In genomic region chr9:97852399-97853055, GRCh38 we compare ENCODE assay signal across 16 cellular contexts. TPM values are rescaled to one million over a fixed set of nuclear protein-coding genes. Genes with fewer than 3 reads are reported as not detected.
DNase-seq lines count a peak whose midpoint lies in the region; ATAC-seq and TF ChIP-seq lines count a peak whose summit lies in the region.
"Had no signal": no experiment of that assay in that cellular context is flagged by ENCODE, and none has a peak within 500 bp of the region (broad histone marks: within the 10 kb centered on the region; RNA-seq: fewer than 3 reads in every experiment).

No MANE protein-coding gene starts in this region.

- no peaks in the 10 kb centered on the region for H3K36me3 ChIP-seq in mesendoderm (ENCODE audit: control insufficient read depth, insufficient read depth, low read length)
- no peaks in the 10 kb centered on the region for H3K36me3 ChIP-seq in upper lobe of right lung
- no peaks in the 10 kb centered on the region for H3K36me3 ChIP-seq in aorta (ENCODE audit: control insufficient read depth in 1 of 2, insufficient read depth in 2 of 2, low read length in 1 of 2)
- H3K36me3 ChIP-seq: tibial artery had no signal

- no peak overlapping the region for H3K27ac Mint-ChIP-seq in activated naive CD8-positive, alpha-beta T cell
- H3K27ac Mint-ChIP-seq: dendritic cell treated with granulocyte-macrophage colony-stimulating factor and Interleukin-4, amounts not matched to agents 40 ng/mL and 50 ng/mL, for 4 days; nephron progenitor cell had no signal

- no peaks in the 10 kb centered on the region for H3K79me1 ChIP-seq in mesendoderm (ENCODE audit: low read length)

- intact Hi-C loops in cardiac septum (cut with DNase I) (no loop called here), Right ventricle myocardium superior (cut with DNase I) (no loop called here), upper lobe of right lung (cut with DNase I) (no loop called here), aorta (cut with DNase I) (no loop called here)

- H4K5ac ChIP-seq in mesendoderm (ENCODE audit: low read length) = no peak overlapping the region

- H3K36me3 Mint-ChIP-seq in activated naive CD8-positive, alpha-beta T cell = no peaks in the 10 kb centered on the region

- H3K9ac ChIP-seq in mesendoderm (ENCODE audit: low read length) = no peak overlapping the region

- no peak overlapping the region for H2AK5ac ChIP-seq in mesendoderm (ENCODE audit: low read length)

- H3K4me1 ChIP-seq in mesendoderm (ENCODE audit: control insufficient read depth, low read depth, low read length) (no peaks in the 10 kb centered on the region), upper lobe of right lung (peaks cover 10% of the 10 kb centered on the region), aorta (ENCODE audit: control insufficient read depth in 1 of 2, insufficient read depth in 2 of 2, low read length in 2 of 2) (no peaks in the 10 kb centered on the region)

- TF ChIP-seq CTCF in upper lobe of right lung (IDR thresholded peaks at IDR 0.05) = no peak

- H2BK15ac ChIP-seq in mesendoderm (replicated peaks; ENCODE audit: low read depth) = no peak overlapping the region

- no peak overlapping the region for H3K18ac ChIP-seq in mesendoderm (ENCODE audit: low read length)

- H3K27me3 ChIP-seq in mesendoderm (ENCODE audit: insufficient read depth, low read length, poor library complexity) = peaks cover 89% of the 10 kb centered on the region
- H3K27me3 ChIP-seq in upper lobe of right lung = peaks cover 100% of the 10 kb centered on the region
- peaks cover 0 to under 1% of the 10 kb centered on the region in 2 donors for H3K27me3 ChIP-seq in aorta (ENCODE audit: control insufficient read depth in 1 of 2, insufficient read depth in 2 of 2, low read length in 1 of 2)

- no peaks in the 10 kb centered on the region for H3K79me2 ChIP-seq in mesendoderm (ENCODE audit: control insufficient read depth, insufficient read depth, low read length)

- H4K8ac ChIP-seq in mesendoderm (ENCODE audit: low read depth, low read length) = no peak overlapping the region

- no peak overlapping the region for H2BK120ac ChIP-seq in mesendoderm (ENCODE audit: low read depth, low read length)

- no peaks in the 10 kb centered on the region for H3K9me3 Mint-ChIP-seq in activated naive CD8-positive, alpha-beta T cell (ENCODE audit: low read depth)
- H3K9me3 Mint-ChIP-seq: dendritic cell treated with granulocyte-macrophage colony-stimulating factor and Interleukin-4, amounts not matched to agents 40 ng/mL and 50 ng/mL, for 4 days; nephron progenitor cell had no signal

- no peak overlapping the region for H3K56ac ChIP-seq in mesendoderm (ENCODE audit: low read length)

- H3K27ac ChIP-seq in mesendoderm (ENCODE audit: low read depth, low read length) (no peak overlapping the region), upper lobe of right lung (no peak overlapping the region), aorta (ENCODE audit: low read depth in 1 of 2, low read length in 2 of 2) (no peak overlapping the region)
- H3K27ac ChIP-seq: C4-2B, tibial artery had no signal

- H3K4me2 ChIP-seq in mesendoderm (ENCODE audit: low read length) = peak overlapping the region; percentile 20

- H3K4me1 Mint-ChIP-seq in activated naive CD8-positive, alpha-beta T cell (ENCODE audit: low read depth) = peaks cover 26% of the 10 kb centered on the region

- peak; percentile 22 for DNase-seq in cardiac septum (ENCODE audit: low spot score)
- no peak for DNase-seq in Right ventricle myocardium superior
- DNase-seq in mesendoderm = no peak
- peak; percentile 63 for DNase-seq in upper lobe of right lung
- DNase-seq in aorta = no peak
- no peak for DNase-seq in HT-29 (ENCODE audit: low spot score)
- DNase-seq: activated gamma-delta T cell treated with Interleukin-2 at 50 U/mL for 16 hours; hippocampal formation; NCI-H1417 treated with DMSO at 0.1 percent for 48 hours; stimulated activated CD4-positive, alpha-beta T cell treated with anti-CD3 and anti-CD28 coated beads, Interleukin-4, amount 100 ng/mL, for 1 hour had no signal

- no peak overlapping the region for H2BK5ac ChIP-seq in mesendoderm (ENCODE audit: low read length)

- H3K23ac ChIP-seq in mesendoderm (ENCODE audit: low read length) = no peak overlapping the region

- no CpG with 5 or more reads among the region's 34 CpGs for WGBS in mesendoderm (ENCODE audit: extremely low coverage, insufficient coverage, low lambda C conversion rate)
- WGBS in aorta, 2 donors = 3 to 5% methylated on average over 34 of the region's 34 CpGs

- H3K4me3 ChIP-seq in mesendoderm (ENCODE audit: low read length) = no peak overlapping the region
- H3K4me3 ChIP-seq in upper lobe of right lung = peak overlapping the region; percentile 19
- H3K4me3 ChIP-seq in aorta (ENCODE audit: low read length in 2 of 2) = no peak overlapping the region

- ATAC-seq in Right ventricle myocardium superior (ENCODE audit: poor library complexity) (no peak), upper lobe of right lung (no peak), aorta (ENCODE audit: low FRiP score) (no peak), HG02642 (IDR thresholded peaks at IDR 0.05; ENCODE audit: poor library complexity, unreplicated experiment) (no peak)

- H3K4me3 Mint-ChIP-seq in activated naive CD8-positive, alpha-beta T cell = peak overlapping the region; percentile 59

- H3K4ac ChIP-seq in mesendoderm (ENCODE audit: low read depth, low read length) = no peak overlapping the region

- H3K9me3 ChIP-seq in upper lobe of right lung = no peaks in the 10 kb centered on the region
- H3K9me3 ChIP-seq in aorta (ENCODE audit: control insufficient read depth, low read length) = peaks cover 1% of the 10 kb centered on the region
- H3K9me3 ChIP-seq: tibial artery had no signal

- H3K27me3 Mint-ChIP-seq in activated naive CD8-positive, alpha-beta T cell = peaks cover 43% of the 10 kb centered on the region

RNA-seq across cellular contexts. Expression of gene FOXE1, which starts 0.5 kb away (rescaled TPM):
- not detected for total RNA-seq in cardiac septum
- not detected for total RNA-seq in Right ventricle myocardium superior
- 0.01 TPM for polyA plus RNA-seq in mesendoderm (2013, experiment 1 of 2)
- 0.04 TPM for polyA plus RNA-seq in mesendoderm (2013, experiment 2 of 2)
- not detected for total RNA-seq in upper lobe of right lung
- not detected for total RNA-seq in aorta
- polyA plus RNA-seq in aorta = not detected
- not detected in 2 replicates for total RNA-seq in HT-29 (2014; rRNA removed; shearing (Covaris generic))

Comparison
In these comparisons a context has a peak if more than half of its experiments do, and no peak if none do; other contexts are left out.
1. DNase-seq: peak in cardiac septum (single experiment) and upper lobe of right lung (single experiment); none in Right ventricle myocardium superior (single experiment), mesendoderm (single experiment), aorta (0 of 2) and HT-29 (single experiment).